Comparison of ENCODE assay signal across 1 cellular context in genomic region chr2:210558708-210559107, GRCh38.
A peak's percentile ranks its signal among the peaks of the same experiment; 100 is the strongest.
TF ChIP-seq lines count a peak whose summit lies in the region.

No MANE protein-coding gene starts in this region.

TF ChIP-seq in HEK293, 187 proteins besides CTCF, POLR2A, EP300 and RAD21 (continued from another document and continues in another):
- TF ChIP-seq ZNF513 (tag by site-specific recombination; IDR thresholded peaks at IDR 0.05) (no peak), ZNF394 (tag by site-specific recombination; IDR thresholded peaks at IDR 0.05; ENCODE audit: borderline replicate concordance) (no peak), ZIC2 (tag by site-specific recombination; IDR thresholded peaks at IDR 0.05) (no peak), ZNF514 (tag by site-specific recombination; IDR thresholded peaks at IDR 0.05) (no peak), FEZF1 (tag by site-specific recombination; IDR thresholded peaks at IDR 0.05) (peak; percentile 17; the same call in 1 of the 2 replicates), ZNF830 (tag by site-specific recombination; IDR thresholded peaks at IDR 0.05; ENCODE audit: low read depth) (no peak), ZNF560 (tag by site-specific recombination; IDR thresholded peaks at IDR 0.05; ENCODE audit: borderline replicate concordance) (no peak), ZNF76 (tag by site-specific recombination; IDR thresholded peaks at IDR 0.05; ENCODE audit: borderline replicate concordance, low read depth) (no peak), ZNF501 (tag by site-specific recombination; IDR thresholded peaks at IDR 0.05) (no peak), ZNF585B (tag by site-specific recombination; IDR thresholded peaks at IDR 0.05) (no peak), ZEB2 (tag by site-specific recombination; IDR thresholded peaks at IDR 0.05) (peak; percentile 42; the same call in 1 of the 2 replicates), PRDM6 (tag by site-specific recombination; IDR thresholded peaks at IDR 0.05) (peak; percentile 68), ZNF174 (tag by site-specific recombination; IDR thresholded peaks at IDR 0.05) (no peak), ZNF280C (tag by site-specific recombination; IDR thresholded peaks at IDR 0.05) (no peak), ZNF2 (tag by site-specific recombination; IDR thresholded peaks at IDR 0.05) (no peak), ZNF558 (tag by site-specific recombination; IDR thresholded peaks at IDR 0.05) (no peak), ZNF366 (tag by site-specific recombination; conservative IDR thresholded peaks at IDR 0.05) (no peak), ZNF518A (tag by site-specific recombination; conservative IDR thresholded peaks at IDR 0.05; ENCODE audit: low read depth) (no peak), ZNF837 (tag by site-specific recombination; IDR thresholded peaks at IDR 0.05) (no peak), SP7 (tag by site-specific recombination; IDR thresholded peaks at IDR 0.05) (0 out of 2 replicates have a peak, but pooled peaks have one; percentile 40), RBAK (tag by site-specific recombination; IDR thresholded peaks at IDR 0.05) (no peak), ELK4 (IDR thresholded peaks at IDR 0.05; ENCODE audit: borderline replicate concordance, low read depth, low read length) (no peak), SALL2 (tag by site-specific recombination; IDR thresholded peaks at IDR 0.05; ENCODE audit: borderline replicate concordance) (no peak), ZNF16 (tag by site-specific recombination; IDR thresholded peaks at IDR 0.05; ENCODE audit: low read depth) (no peak), TCF7L2 (IDR thresholded peaks at IDR 0.05; ENCODE audit: borderline replicate concordance, low read depth, low read length) (no peak), ZFP41 (tag by site-specific recombination; IDR thresholded peaks at IDR 0.05; ENCODE audit: borderline replicate concordance) (no peak), ZNF433 (tag by site-specific recombination; IDR thresholded peaks at IDR 0.05; ENCODE audit: low read depth) (no peak), ZNF148 (tag by site-specific recombination; IDR thresholded peaks at IDR 0.05; ENCODE audit: borderline replicate concordance) (no peak), MEIS1 (CRISPR knock-in tag; IDR thresholded peaks at IDR 0.05; ENCODE audit: borderline replicate concordance) (0 out of 2 replicates have a peak, but pooled peaks have one; percentile 31), KLF7 (tag by site-specific recombination; IDR thresholded peaks at IDR 0.05; ENCODE audit: borderline replicate concordance) (no peak), ZNF701 (tag by site-specific recombination; IDR thresholded peaks at IDR 0.05) (no peak), ZNF621 (tag by site-specific recombination; IDR thresholded peaks at IDR 0.05) (no peak), ZFP69B (tag by site-specific recombination; IDR thresholded peaks at IDR 0.05) (no peak), ZBTB26 (tag by site-specific recombination; optimal IDR thresholded peaks at IDR 0.05) (no peak), ZNF266 (tag by site-specific recombination; IDR thresholded peaks at IDR 0.05; ENCODE audit: low read depth) (no peak), ZNF423 (tag by site-specific recombination; IDR thresholded peaks at IDR 0.05) (no peak), MYNN (tag by site-specific recombination; IDR thresholded peaks at IDR 0.05; ENCODE audit: borderline replicate concordance) (no peak), KLF1 (tag by site-specific recombination; IDR thresholded peaks at IDR 0.05) (no peak), ZNF654 (tag by site-specific recombination; IDR thresholded peaks at IDR 0.05; ENCODE audit: low read depth) (no peak), ZNF488 (tag by site-specific recombination; IDR thresholded peaks at IDR 0.05) (no peak), ZNF121 (tag by site-specific recombination; IDR thresholded peaks at IDR 0.05) (no peak), ZNF777 (tag by site-specific recombination; IDR thresholded peaks at IDR 0.05; ENCODE audit: borderline replicate concordance) (no peak), PBX3 (CRISPR knock-in tag; IDR thresholded peaks at IDR 0.05) (no peak), ZBTB17 (tag by site-specific recombination; IDR thresholded peaks at IDR 0.05) (no peak), ZNF248 (tag by site-specific recombination; IDR thresholded peaks at IDR 0.05) (no peak), GFI1B (tag by site-specific recombination; IDR thresholded peaks at IDR 0.05) (0 out of 2 replicates have a peak, but pooled peaks have one; percentile 48), BCL11A (tag by site-specific recombination; IDR thresholded peaks at IDR 0.05; ENCODE audit: low read depth) (no peak), ZNF221 (tag by site-specific recombination; IDR thresholded peaks at IDR 0.05; ENCODE audit: borderline replicate concordance) (no peak)
